ENCODE assay signal across 8 cellular contexts in genomic region chr13:49247722-49248432, GRCh38. TPM values are rescaled to one million over a fixed set of nuclear protein-coding genes. Genes with fewer than 3 reads are reported as not detected.
DNase-seq lines count a peak whose midpoint lies in the region; ATAC-seq, FAIRE-seq and TF ChIP-seq lines count a peak whose summit lies in the region.

Gene CDADC1 (plus strand): TSS chr13:49247925. CDS start chr13:49248038, 113 bp downstream.

- H3K36me3 ChIP-seq in BLaER1 (peaks cover 9% of the 10 kb centered on the region), HepG2 (replicated peaks in 1 of 2; ENCODE audit: control insufficient read depth in 1 of 2, insufficient read depth in 2 of 2, low read length in 2 of 2) (peaks cover 2 to 6% of the 10 kb centered on the region in 2 experiments; a peak in 1 of 5 replicates)

- peak in 1 of 2 experiments; percentile 7; a peak in 1 of 4 replicates for TF ChIP-seq EP300 in HepG2 (IDR thresholded peaks at IDR 0.05; ENCODE audit: low read depth in 2 of 2, low read length in 2 of 2)
- no peak for TF ChIP-seq EP300 in HepG2 (CRISPR knock-in tag; IDR thresholded peaks at IDR 0.05; ENCODE audit: borderline replicate concordance)

- H3K27me3 ChIP-seq in BLaER1 (no peaks in the 10 kb centered on the region), HepG2 (ENCODE audit: control insufficient read depth in 1 of 2, insufficient read depth in 2 of 2, low read length in 2 of 2) (no peaks in the 10 kb centered on the region; a peak in 1 of 5 replicates)

- peak; percentile 79 to 83 for TF ChIP-seq POLR2A in HepG2 (IDR thresholded peaks at IDR 0.05; ENCODE audit: insufficient read depth in 1 of 2, low read depth in 2 of 2, low read length in 2 of 2)

- under 1% methylated on average over 21 of the region's 42 CpGs for WGBS in HepG2 (ENCODE audit: low lambda C conversion rate)

- intact Hi-C loops in HepG2 (cut with micrococcal nuclease; ENCODE audit: unreplicated experiment) = no loop called here

- TF ChIP-seq RAD21 in HepG2 (CRISPR knock-in tag; IDR thresholded peaks at IDR 0.05) = no peak

- H4K20me1 ChIP-seq in BLaER1 = no peaks in the 10 kb centered on the region
- H4K20me1 ChIP-seq in HepG2 (ENCODE audit: insufficient read depth, low read length) = no peaks in the 10 kb centered on the region

- ATAC-seq in HG03469 (IDR thresholded peaks at IDR 0.05; ENCODE audit: unreplicated experiment) (peak; percentile 92), HepG2 (peak; percentile 95)

- peak; percentile 57 for FAIRE-seq in HepG2 (lab: Jason Lieb, UNC)

- H3K27ac ChIP-seq in BLaER1 = peak within 1 kb of the TSS; percentile 79
- peak within 1 kb of the TSS; percentile 80 for H3K27ac ChIP-seq in HepG2 (ENCODE audit: extremely low read length, insufficient read depth, low read length)

- H3K4me2 ChIP-seq in BLaER1 = peak within 1 kb of the TSS; percentile 96
- H3K4me2 ChIP-seq in HepG2 (ENCODE audit: low read depth, low read length) = peak within 1 kb of the TSS; percentile 96

- peak within 1 kb of the TSS; percentile 88 for H3K9ac ChIP-seq in BLaER1
- peak within 1 kb of the TSS; percentile 88 for H3K9ac ChIP-seq in HepG2 (ENCODE audit: insufficient read depth, low read depth, low read length)

- in situ Hi-C loops in HepG2 (cut with HindIII; ENCODE audit: extremely low pct_ligation_motif_present, low pct_unique_long_range_greater_than_20kb) = no loop called here

- H3K4me1 ChIP-seq in BLaER1 = peaks cover 29% of the 10 kb centered on the region
- H3K4me1 ChIP-seq in HepG2 (ENCODE audit: insufficient read depth, low read length) = peaks cover 18% of the 10 kb centered on the region

- H2AFZ ChIP-seq in HepG2 (ENCODE audit: low read length) = peak within 1 kb of the TSS; percentile 99

- peaks cover 7% of the 10 kb centered on the region for H3K79me2 ChIP-seq in HepG2 (ENCODE audit: insufficient read depth, low read length)

- peaks cover 2% of the 10 kb centered on the region for H3K9me3 ChIP-seq in BLaER1
- no peaks in the 10 kb centered on the region for H3K9me3 ChIP-seq in HepG2 (ENCODE audit: low read length)

- POLR2A ChIA-PET in HepG2 (lab: Yijun Ruan, JAX) = interaction anchor here (0.6 to 2.7 kb wide), 11 partner anchors 12 to 271 kb away, joined by 3 to 22 read pairs (median 4); partner anchors contain the start of genes CAB39L and MLNR

- CTCF ChIA-PET in HepG2 (lab: Yijun Ruan, JAX; ENCODE audit: low intra/inter-chr PET ratio, low total read pairs) = no interaction called here

- peak; percentile 92 for DNase-seq in GM19240 (ENCODE audit: insufficient read length, low spot score)
- DNase-seq in NCI-H774 (lab: John Stamatoyannopoulos, UW) = peak; percentile 83
- peak; percentile 78 to 79 for DNase-seq in activated CD4-positive, alpha-beta T cell treated with anti-CD3 and anti-CD28 coated beads, Interleukin-2, amount 50 U/mL, for 4 hours
- DNase-seq in dermis blood vessel endothelial cell = peak; percentile 98
- DNase-seq in HepG2 (ENCODE audit: low spot score) = peak; percentile 91
- peak; percentile 87 for DNase-seq in stimulated activated CD4-positive, alpha-beta T cell treated with anti-CD3 and anti-CD28 coated beads, Interleukin-4, amount 100 ng/mL, for 1 hour

- TF ChIP-seq CTCF in HepG2 (CRISPR knock-in tag; IDR thresholded peaks at IDR 0.05) = peak; percentile 57

- TSS peak; percentile 70 for BruUV-seq in HepG2 (replicated peaks; lab: Mats Ljungman, UMichigan)

- peak within 1 kb of the TSS; percentile 85 for H3K4me3 ChIP-seq in BLaER1
- H3K4me3 ChIP-seq in HepG2 (replicated peaks in 1 of 3; ENCODE audit: insufficient read depth in 1 of 3, low read depth in 2 of 3, low read length in 3 of 3) = peak within 1 kb of the TSS; percentile 85 to 99 (median 97)

TF ChIP-seq in HepG2, 621 proteins besides CTCF, POLR2A, EP300 and RAD21 (continues in another document):
- TF ChIP-seq, protein P1, sequence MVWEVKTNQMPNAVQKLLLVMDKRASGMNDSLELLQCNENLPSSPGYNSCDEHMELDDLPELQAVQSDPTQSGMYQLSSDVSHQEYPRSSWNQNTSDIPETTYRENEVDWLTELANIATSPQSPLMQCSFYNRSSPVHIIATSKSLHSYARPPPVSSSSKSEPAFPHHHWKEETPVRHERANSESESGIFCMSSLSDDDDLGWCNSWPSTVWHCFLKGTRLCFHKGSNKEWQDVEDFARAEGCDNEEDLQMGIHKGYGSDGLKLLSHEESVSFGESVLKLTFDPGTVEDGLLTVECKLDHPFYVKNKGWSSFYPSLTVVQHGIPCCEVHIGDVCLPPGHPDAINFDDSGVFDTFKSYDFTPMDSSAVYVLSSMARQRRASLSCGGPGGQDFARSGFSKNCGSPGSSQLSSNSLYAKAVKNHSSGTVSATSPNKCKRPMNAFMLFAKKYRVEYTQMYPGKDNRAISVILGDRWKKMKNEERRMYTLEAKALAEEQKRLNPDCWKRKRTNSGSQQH (CRISPR knock-in tag; IDR thresholded peaks at IDR 0.05; ENCODE audit: low read depth) = peak; percentile 25; the same call in 1 of the 2 replicates
- no peak for TF ChIP-seq NR2F1 (CRISPR knock-in tag; IDR thresholded peaks at IDR 0.05)
- peak; percentile 40; the same call in 1 of the 2 replicates for TF ChIP-seq NFYC (CRISPR knock-in tag; IDR thresholded peaks at IDR 0.05)
- TF ChIP-seq CBX1 (IDR thresholded peaks at IDR 0.05; ENCODE audit: low read depth) = peak; percentile 23
- TF ChIP-seq, protein P2, sequence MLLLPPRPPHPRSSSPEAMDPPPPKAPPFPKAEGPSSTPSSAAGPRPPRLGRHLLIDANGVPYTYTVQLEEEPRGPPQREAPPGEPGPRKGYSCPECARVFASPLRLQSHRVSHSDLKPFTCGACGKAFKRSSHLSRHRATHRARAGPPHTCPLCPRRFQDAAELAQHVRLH (CRISPR knock-in tag; IDR thresholded peaks at IDR 0.05; ENCODE audit: borderline replicate concordance, low read depth) = no peak
- no peak for TF ChIP-seq ZNF83 (CRISPR knock-in tag; IDR thresholded peaks at IDR 0.05; ENCODE audit: borderline replicate concordance)
- TF ChIP-seq LCORL (IDR thresholded peaks at IDR 0.05) = no peak
- TF ChIP-seq LCORL (CRISPR knock-in tag; IDR thresholded peaks at IDR 0.05) = peak; percentile 28; the same call in 1 of the 2 replicates
- no peak for TF ChIP-seq ZNF597 (CRISPR knock-in tag; IDR thresholded peaks at IDR 0.05)
- 0 out of 2 replicates have a peak, but pooled peaks have one; percentile 38 for TF ChIP-seq NFKBIZ (CRISPR knock-in tag; IDR thresholded peaks at IDR 0.05)
- peak; percentile 75; the same call in 1 of the 2 replicates for TF ChIP-seq KMT2A (CRISPR knock-in tag; IDR thresholded peaks at IDR 0.05)
- no peak for TF ChIP-seq ZNF367 (CRISPR knock-in tag; IDR thresholded peaks at IDR 0.05; ENCODE audit: borderline replicate concordance)
- TF ChIP-seq ZNF766 (CRISPR knock-in tag; IDR thresholded peaks at IDR 0.05; ENCODE audit: borderline replicate concordance) = 0 out of 2 replicates have a peak, but pooled peaks have one; percentile 64
- TF ChIP-seq ZNF614 (CRISPR knock-in tag; IDR thresholded peaks at IDR 0.05; ENCODE audit: borderline replicate concordance) = peak; percentile 82; the same call in 1 of the 2 replicates
- no peak for TF ChIP-seq ZNF567 (CRISPR knock-in tag; IDR thresholded peaks at IDR 0.05; ENCODE audit: borderline replicate concordance)
- TF ChIP-seq KMT2B (CRISPR knock-in tag; IDR thresholded peaks at IDR 0.05) = peak; percentile 97
- peak; percentile 87 for TF ChIP-seq POLR2G (IDR thresholded peaks at IDR 0.05; ENCODE audit: low read depth, low read length)

RNA-seq across cellular contexts. Expression of gene CDADC1, which starts in this region (rescaled TPM):
- total RNA-seq in dermis blood vessel endothelial cell (2.7 TPM in 2 replicates), HepG2 (2016; rRNA removed; fragmentation: Illumina TruSeq; extraction: Trizol) (9.0 and 10.8 TPM in 2 replicates)
- total RNA-seq in HepG2 (2016; cell fraction: cytosol; rRNA removed; fragmentation: Illumina TruSeq; extraction: Trizol; ENCODE audit: low read depth) = 5.3 and 6.2 TPM in 2 replicates
- 8.1 and 8.9 TPM in 2 replicates for total RNA-seq in HepG2 (2016; cell fraction: insoluble cytoplasmic fraction; rRNA removed; fragmentation: Illumina TruSeq; extraction: Trizol)
- total RNA-seq in HepG2 (2016; cell fraction: membrane; rRNA removed; fragmentation: Illumina TruSeq; extraction: Trizol) = 12.5 and 15.3 TPM in 2 replicates
- 7.2 and 9.0 TPM in 2 replicates for total RNA-seq in HepG2 (2016; cell fraction: nucleus; rRNA removed; fragmentation: Illumina TruSeq; extraction: Trizol)
- polyA plus RNA-seq in HepG2 (2011; rRNA removed) = 2.4 and 2.7 TPM in 2 replicates
- polyA plus RNA-seq in HepG2 (2011; cell fraction: cytosol; rRNA removed) = 1.4 and 1.9 TPM in 2 replicates
- 1.7 and 2.8 TPM in 2 replicates for polyA plus RNA-seq in HepG2 (2011; cell fraction: nucleus; rRNA removed)
- polyA plus RNA-seq in HepG2 (2012) = 5.4 and 6.3 TPM in 2 replicates
- polyA plus RNA-seq in HepG2 (2016; cell fraction: cytosol; fragmentation: Illumina TruSeq; extraction: Trizol; ENCODE audit: low read depth) = 10.5 and 11.5 TPM in 2 replicates
- 10.0 and 11.9 TPM in 2 replicates for polyA plus RNA-seq in HepG2 (2016; cell fraction: insoluble cytoplasmic fraction; fragmentation: Illumina TruSeq; extraction: Trizol; ENCODE audit: low read depth)
- 14.2 and 15.4 TPM in 2 replicates for polyA plus RNA-seq in HepG2 (2016; cell fraction: membrane; fragmentation: Illumina TruSeq; extraction: Trizol; ENCODE audit: low read depth)
- 6.8 and 11.4 TPM in 2 replicates for polyA plus RNA-seq in HepG2 (2016; cell fraction: nucleus; fragmentation: Illumina TruSeq; extraction: Trizol; ENCODE audit: insufficient read depth, low read depth)
- polyA minus RNA-seq in HepG2 (2011; rRNA and poly(A)+ RNA removed; ENCODE audit: low replicate concordance) = 3.2 and 6.0 TPM in 2 replicates
- 0.97 and 1.7 TPM in 2 replicates for polyA minus RNA-seq in HepG2 (2011; cell fraction: cytosol; rRNA and poly(A)+ RNA removed)
- polyA minus RNA-seq in HepG2 (2011; cell fraction: nucleus; rRNA and poly(A)+ RNA removed) = 7.8 and 8.4 TPM in 2 replicates

Comparison
In these comparisons a context has a peak if more than half of its experiments do, and no peak if none do; other contexts are left out.
1. Peak in every context shown above with its lines: DNase-seq, ATAC-seq, H3K4me3 ChIP-seq and H3K27ac ChIP-seq.